In genomic region chr7:118059209-118059608, GRCh38 we compare ENCODE assay signal across 15 cellular contexts.
"Had no signal": no experiment of that assay in that cellular context is flagged by ENCODE, and none has a peak within 500 bp of the region (broad histone marks: within the 10 kb centered on the region; RNA-seq: fewer than 3 reads in every experiment).

No MANE protein-coding gene starts in this region.

- H3K27me3 Mint-ChIP-seq: activated CD8-positive, alpha-beta memory T cell treated with anti-CD3 and anti-CD28 coated beads, Interleukin-2, amount 10 ng/mL, durations not matched to agents 7 days and 5 days had no signal

- H3K4me1 ChIP-seq: body of pancreas, esophagus squamous epithelium, gastroesophageal sphincter, sigmoid colon, upper lobe of left lung had no signal

- DNase-seq: activated CD4-positive, alpha-beta T cell treated with anti-CD3 and anti-CD28 coated beads, Interleukin-2, amount 50 U/mL, for 48 hours; activated CD8-positive, alpha-beta memory T cell treated with anti-CD3 and anti-CD28 coated beads, Interleukin-2, amount 10 ng/mL, durations not matched to agents 7 days and 5 days; activated T-cell treated with anti-CD3 and anti-CD28 coated beads, Interleukin-2, amount 50 U/mL, for 24 hours; body of pancreas; esophagus squamous epithelium; kidney; left ventricle myocardium superior; sigmoid colon; stimulated activated CD4-positive, alpha-beta T cell treated with anti-CD3 and anti-CD28 coated beads, Interleukin-12 subunit alpha, Interleukin-12 subunit beta, amount 100 ng/mL, for 4 hours; stimulated activated naive CD4-positive, alpha-beta T cell treated with Interleukin-2 at 50 U/mL for 16 hours; upper lobe of left lung had no signal

- H3K36me3 Mint-ChIP-seq: activated CD8-positive, alpha-beta memory T cell treated with anti-CD3 and anti-CD28 coated beads, Interleukin-2, amount 10 ng/mL, durations not matched to agents 7 days and 5 days had no signal

- H3K9me3 Mint-ChIP-seq: activated T-cell treated with anti-CD3 and anti-CD28 coated beads, Interleukin-2, amount 50 U/mL, for 24 hours; T-helper 2 cell treated with Interferon-gamma antibody and Interleukin-4, amounts not matched to agents 5 μg/mL and 100 μg/mL, for 36 hours had no signal

- H3K4me1 Mint-ChIP-seq: activated CD8-positive, alpha-beta memory T cell treated with anti-CD3 and anti-CD28 coated beads, Interleukin-2, amount 10 ng/mL, durations not matched to agents 7 days and 5 days had no signal

- H3K9me3 ChIP-seq: body of pancreas, esophagus squamous epithelium, gastroesophageal sphincter, sigmoid colon, upper lobe of left lung had no signal

- FAIRE-seq: endometrium, kidney had no signal

- H3K4me3 Mint-ChIP-seq: activated CD8-positive, alpha-beta memory T cell treated with anti-CD3 and anti-CD28 coated beads, Interleukin-2, amount 10 ng/mL, durations not matched to agents 7 days and 5 days; activated T-cell treated with anti-CD3 and anti-CD28 coated beads, Interleukin-2, amount 50 U/mL, for 24 hours; T-helper 2 cell treated with Interferon-gamma antibody and Interleukin-4, amounts not matched to agents 5 μg/mL and 100 μg/mL, for 36 hours had no signal

- H3K27ac ChIP-seq: body of pancreas, esophagus squamous epithelium, gastroesophageal sphincter, sigmoid colon, upper lobe of left lung had no signal

- H3K36me3 ChIP-seq: esophagus squamous epithelium, gastroesophageal sphincter, sigmoid colon, upper lobe of left lung had no signal

- H3K27me3 ChIP-seq: body of pancreas, esophagus squamous epithelium, gastroesophageal sphincter, sigmoid colon, upper lobe of left lung had no signal

- ATAC-seq: activated CD4-positive, CD25-positive, alpha-beta regulatory T cell treated with anti-CD3 and anti-CD28 coated beads, Interleukin-2, amount 50 U/mL, for 24 hours; activated CD8-positive, alpha-beta memory T cell treated with anti-CD3 and anti-CD28 coated beads, Interleukin-2, amount 10 ng/mL, durations not matched to agents 7 days and 5 days; body of pancreas; gastroesophageal sphincter; left ventricle myocardium superior had no signal

- H3K27ac Mint-ChIP-seq: activated CD8-positive, alpha-beta memory T cell treated with anti-CD3 and anti-CD28 coated beads, Interleukin-2, amount 10 ng/mL, durations not matched to agents 7 days and 5 days; activated T-cell treated with anti-CD3 and anti-CD28 coated beads, Interleukin-2, amount 50 U/mL, for 24 hours; T-helper 2 cell treated with Interferon-gamma antibody and Interleukin-4, amounts not matched to agents 5 μg/mL and 100 μg/mL, for 36 hours had no signal

- H3K4me3 ChIP-seq: body of pancreas, esophagus squamous epithelium, gastroesophageal sphincter, sigmoid colon, upper lobe of left lung had no signal
